22 cellular contexts compared by ENCODE assay signal in genomic region chr4:121091941-121092340, GRCh38.
"Had no signal": no experiment of that assay in that cellular context is flagged by ENCODE, and none has a peak within 500 bp of the region (broad histone marks: within the 10 kb centered on the region; RNA-seq: fewer than 3 reads in every experiment).

No MANE protein-coding gene starts in this region.

- DNase-seq: stimulated activated CD4-positive, alpha-beta T cell treated with anti-CD3 and anti-CD28 coated beads, Interleukin-2, amount 100 ng/mL, for 24 hours; stimulated activated CD4-positive, alpha-beta T cell treated with anti-CD3 and anti-CD28 coated beads, Interleukin-2, amount 100 ng/mL, for 48 hours; stimulated activated CD4-positive, alpha-beta T cell treated with anti-CD3 and anti-CD28 coated beads, Interleukin-4, amount 100 ng/mL, for 1 hour; stimulated activated CD4-positive, alpha-beta T cell treated with anti-CD3 and anti-CD28 coated beads, Interleukin-4, amount 100 ng/mL, for 24 hours; stimulated activated CD4-positive, alpha-beta T cell treated with anti-CD3 and anti-CD28 coated beads, Interleukin-4, amount 100 ng/mL, for 4 hours; stimulated activated CD8-positive, alpha-beta memory T cell treated with anti-CD3 and anti-CD28 coated beads, Interleukin-4, amount 100 ng/mL, for 48 hours; stimulated activated naive B cell treated with anti-CD40 and anti-IgM and Interleukin-4, amounts not matched to agents 10 μg/mL and 1 μg/mL and 100 μg/mL, for 72 hours; stimulated activated naive CD4-positive, alpha-beta T cell; stimulated activated naive CD4-positive, alpha-beta T cell treated with Interleukin-2 at 50 U/mL for 16 hours; stomach; substantia nigra; testis; thyroid gland; tibial artery; transverse colon; trophoblast cell; upper lobe of right lung; uterus had no signal

- H3K27me3 Mint-ChIP-seq: stimulated activated memory B cell treated with anti-CD40 and anti-IgM and Interleukin-4, amounts not matched to agents 10 μg/mL and 1 μg/mL and 100 μg/mL, for 72 hours; stimulated activated naive B cell treated with anti-CD40 and anti-IgM and Interleukin-4, amounts not matched to agents 10 μg/mL and 1 μg/mL and 100 μg/mL, for 72 hours; stimulated activated naive CD8-positive, alpha-beta T cell treated with anti-CD3 and anti-CD28 coated beads, Interleukin-15, Interleukin-2, amounts not matched to agents 100 ng/mL and 50 ng/mL, for 24 hours; type B pancreatic cell had no signal

- H3K36me3 Mint-ChIP-seq: stimulated activated effector memory CD8-positive, alpha-beta T cell treated with anti-CD3 and anti-CD28 coated beads, Interleukin-12 subunit alpha, Interleukin-12 subunit beta, amount 100 ng/mL, for 72 hours; stimulated activated memory B cell treated with anti-CD40 and anti-IgM and Interleukin-4, amounts not matched to agents 10 μg/mL and 1 μg/mL and 100 μg/mL, for 72 hours; stimulated activated naive B cell treated with anti-CD40 and anti-IgM and Interleukin-4, amounts not matched to agents 10 μg/mL and 1 μg/mL and 100 μg/mL, for 72 hours; type B pancreatic cell had no signal

- H3K27ac Mint-ChIP-seq: stimulated activated effector memory CD8-positive, alpha-beta T cell treated with anti-CD3 and anti-CD28 coated beads, Interleukin-12 subunit alpha, Interleukin-12 subunit beta, amount 100 ng/mL, for 72 hours; stimulated activated memory B cell treated with anti-CD40 and anti-IgM and Interleukin-4, amounts not matched to agents 10 μg/mL and 1 μg/mL and 100 μg/mL, for 72 hours; stimulated activated naive B cell treated with anti-CD40 and anti-IgM and Interleukin-4, amounts not matched to agents 10 μg/mL and 1 μg/mL and 100 μg/mL, for 72 hours; stimulated activated naive CD8-positive, alpha-beta T cell treated with anti-CD3 and anti-CD28 coated beads, Interleukin-15, Interleukin-2, amounts not matched to agents 100 ng/mL and 50 ng/mL, for 24 hours; type B pancreatic cell had no signal

- ATAC-seq: stimulated activated effector memory CD8-positive, alpha-beta T cell treated with anti-CD3 and anti-CD28 coated beads, Interleukin-12 subunit alpha, Interleukin-12 subunit beta, amount 100 ng/mL, for 72 hours; stimulated activated memory B cell treated with anti-CD40 and anti-IgM and Interleukin-4, amounts not matched to agents 10 μg/mL and 1 μg/mL and 100 μg/mL, for 72 hours; stimulated activated naive B cell treated with anti-CD40 and anti-IgM and Interleukin-4, amounts not matched to agents 10 μg/mL and 1 μg/mL and 100 μg/mL, for 72 hours; upper lobe of right lung had no signal

- H3K4me1 Mint-ChIP-seq: stimulated activated effector memory CD8-positive, alpha-beta T cell treated with anti-CD3 and anti-CD28 coated beads, Interleukin-12 subunit alpha, Interleukin-12 subunit beta, amount 100 ng/mL, for 72 hours; stimulated activated memory B cell treated with anti-CD40 and anti-IgM and Interleukin-4, amounts not matched to agents 10 μg/mL and 1 μg/mL and 100 μg/mL, for 72 hours; stimulated activated naive B cell treated with anti-CD40 and anti-IgM and Interleukin-4, amounts not matched to agents 10 μg/mL and 1 μg/mL and 100 μg/mL, for 72 hours had no signal

- H3K4me3 Mint-ChIP-seq: stimulated activated effector memory CD8-positive, alpha-beta T cell treated with anti-CD3 and anti-CD28 coated beads, Interleukin-12 subunit alpha, Interleukin-12 subunit beta, amount 100 ng/mL, for 72 hours; stimulated activated memory B cell treated with anti-CD40 and anti-IgM and Interleukin-4, amounts not matched to agents 10 μg/mL and 1 μg/mL and 100 μg/mL, for 72 hours; stimulated activated naive B cell treated with anti-CD40 and anti-IgM and Interleukin-4, amounts not matched to agents 10 μg/mL and 1 μg/mL and 100 μg/mL, for 72 hours; stimulated activated naive CD8-positive, alpha-beta T cell treated with anti-CD3 and anti-CD28 coated beads, Interleukin-15, Interleukin-2, amounts not matched to agents 100 ng/mL and 50 ng/mL, for 24 hours; type B pancreatic cell had no signal

- H3K9me3 Mint-ChIP-seq: stimulated activated effector memory CD8-positive, alpha-beta T cell treated with anti-CD3 and anti-CD28 coated beads, Interleukin-12 subunit alpha, Interleukin-12 subunit beta, amount 100 ng/mL, for 72 hours; stimulated activated memory B cell treated with anti-CD40 and anti-IgM and Interleukin-4, amounts not matched to agents 10 μg/mL and 1 μg/mL and 100 μg/mL, for 72 hours; stimulated activated naive B cell treated with anti-CD40 and anti-IgM and Interleukin-4, amounts not matched to agents 10 μg/mL and 1 μg/mL and 100 μg/mL, for 72 hours; stimulated activated naive CD8-positive, alpha-beta T cell treated with anti-CD3 and anti-CD28 coated beads, Interleukin-15, Interleukin-2, amounts not matched to agents 100 ng/mL and 50 ng/mL, for 24 hours; type B pancreatic cell had no signal
